Comparison of ENCODE assay signal across 9 cellular contexts in the genomic region with DNA sequence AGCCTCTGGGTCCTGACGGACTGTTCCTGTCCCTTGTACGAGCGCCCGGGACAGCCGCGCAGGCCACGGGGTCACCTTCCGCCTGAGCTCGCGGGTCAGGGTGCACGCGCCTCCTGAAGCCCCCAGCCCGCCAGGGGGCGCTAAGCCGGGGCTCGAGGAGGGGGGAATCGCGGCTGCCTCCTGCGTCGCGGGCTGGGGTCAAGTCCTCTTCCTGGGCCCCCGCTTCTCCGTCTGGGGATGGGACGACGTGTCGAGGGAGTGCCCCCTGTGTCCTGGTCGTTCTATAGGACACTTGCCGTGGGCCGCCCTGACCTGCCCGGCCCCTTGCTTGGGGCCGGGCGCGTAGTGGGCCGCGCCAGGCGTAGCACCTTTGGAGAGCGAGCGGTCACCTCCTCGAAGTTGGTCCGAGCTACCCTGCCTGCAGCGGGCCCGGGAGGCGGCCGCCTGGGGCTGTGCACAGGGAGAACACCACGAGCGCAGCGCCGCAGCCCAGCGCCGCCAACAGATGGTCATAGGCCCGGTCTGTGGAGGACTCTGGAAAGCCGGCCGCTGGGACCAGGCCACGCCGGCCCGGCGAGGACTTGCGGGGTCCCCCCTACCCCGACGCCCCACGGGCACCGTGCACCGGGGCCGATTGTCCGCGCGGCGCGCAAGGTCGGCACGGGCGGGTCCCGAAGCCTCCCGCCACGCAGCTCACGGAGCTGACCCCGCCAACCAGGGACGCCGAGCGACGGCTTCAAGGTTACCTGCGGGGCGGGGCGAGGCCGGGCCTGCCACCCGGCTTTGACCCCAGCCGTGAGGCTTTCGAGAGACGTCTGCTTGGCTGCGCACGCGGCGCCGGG. TPM values are rescaled to one million over a fixed set of nuclear protein-coding genes. Genes with fewer than 3 reads are reported as not detected.
A peak's percentile ranks its signal among the peaks of the same experiment; 100 is the strongest.
DNase-seq lines count a peak whose midpoint lies in the region; ATAC-seq and TF ChIP-seq lines count a peak whose summit lies in the region.
"Had no signal": no experiment of that assay in that cellular context is flagged by ENCODE, and none has a peak within 500 bp of the region (broad histone marks: within the 10 kb centered on the region; RNA-seq: fewer than 3 reads in every experiment).

No MANE protein-coding gene starts in this region.

- no peak for TF ChIP-seq POLR2A in uterus (IDR thresholded peaks at IDR 0.05)

- H3K4me1 ChIP-seq in right atrium auricular region: peaks cover 0 to 56% of the 10 kb centered on the region in 2 donors
- peaks cover 8% of the 10 kb centered on the region for H3K4me1 ChIP-seq in rectal smooth muscle tissue (ENCODE audit: control insufficient read depth, insufficient read depth, low read length)
- peaks cover 0 to 36% of the 10 kb centered on the region in 2 donors for H3K4me1 ChIP-seq in uterus

- TF ChIP-seq CTCF in GM06990 (IDR thresholded peaks at IDR 0.05; ENCODE audit: insufficient read depth, low read length, poor library complexity, severe bottlenecking): peak; percentile 86
- TF ChIP-seq CTCF in right atrium auricular region (IDR thresholded peaks at IDR 0.05): peak; percentile 81 to 92
- peak; percentile 77 to 84 (median 82) for TF ChIP-seq CTCF in uterus (IDR thresholded peaks at IDR 0.05)

- H3K27me3 ChIP-seq in GM06990 (replicated peaks; ENCODE audit: control insufficient read depth, insufficient read depth, low read length): peaks cover 11% of the 10 kb centered on the region
- H3K27me3 ChIP-seq in right atrium auricular region: no peaks in the 10 kb centered on the region
- H3K27me3 ChIP-seq in rectal smooth muscle tissue (ENCODE audit: control insufficient read depth, insufficient read depth, low read length): peaks cover 17% of the 10 kb centered on the region
- no peaks in the 10 kb centered on the region for H3K27me3 ChIP-seq in uterus

- intact Hi-C loops in uterus (cut with DNase I; ENCODE audit: low total_unique reads): loop anchor here (5.0 kb wide), 1 partner anchor 312 kb away; no protein-coding TSS in a partner anchor

- peak overlapping the region; percentile 32 for H3K9ac ChIP-seq in rectal smooth muscle tissue (ENCODE audit: low read length)

- no peak overlapping the region for H3K27ac Mint-ChIP-seq in activated naive CD8-positive, alpha-beta T cell treated with anti-CD3 and anti-CD28 coated beads, Interleukin-2, amount 50 U/mL, for 24 hours

- H3K4me3 ChIP-seq in GM06990 (replicated peaks; ENCODE audit: low read depth, low read length): peak overlapping the region; percentile 48
- H3K4me3 ChIP-seq in right atrium auricular region: peak overlapping the region; percentile 44 to 67
- peak overlapping the region; percentile 56 for H3K4me3 ChIP-seq in rectal smooth muscle tissue (ENCODE audit: low read length)
- peak overlapping the region; percentile 41 to 42 for H3K4me3 ChIP-seq in uterus

- H3K27ac ChIP-seq in right atrium auricular region (peak overlapping the region; percentile 30 to 55), rectal smooth muscle tissue (ENCODE audit: low read depth, low read length) (no peak overlapping the region), uterus (peak overlapping the region; percentile 58 to 69)

- peaks cover 19% of the 10 kb centered on the region for H3K4me1 Mint-ChIP-seq in activated naive CD8-positive, alpha-beta T cell treated with anti-CD3 and anti-CD28 coated beads, Interleukin-2, amount 50 U/mL, for 24 hours

- H3K4me3 Mint-ChIP-seq in activated naive CD8-positive, alpha-beta T cell treated with anti-CD3 and anti-CD28 coated beads, Interleukin-2, amount 50 U/mL, for 24 hours: peak overlapping the region; percentile 70

- DNase-seq in GM06990 (ENCODE audit: extremely low read depth, insufficient read length) (peak; percentile 70), LHCN-M2 (ENCODE audit: low read depth) (peak; percentile 38), SW480 (ENCODE audit: low spot score) (peak; percentile 70), right atrium auricular region (ENCODE audit: low spot score) (peak; percentile 72), uterus (peak; percentile 65 to 72)
- peak; percentile 85 for DNase-seq in activated naive CD8-positive, alpha-beta T cell treated with anti-CD3 and anti-CD28 coated beads, Interleukin-2, amount 50 U/mL, for 24 hours

- H3K9me3 ChIP-seq in right atrium auricular region: no peaks in the 10 kb centered on the region
- no peaks in the 10 kb centered on the region for H3K9me3 ChIP-seq in uterus

- H3K36me3 ChIP-seq in GM06990 (ENCODE audit: control insufficient read depth, insufficient read depth, low read length) (no peaks in the 10 kb centered on the region), right atrium auricular region (no peaks in the 10 kb centered on the region), rectal smooth muscle tissue (ENCODE audit: control insufficient read depth, insufficient read depth, low read length) (no peaks in the 10 kb centered on the region), uterus (no peaks in the 10 kb centered on the region)

- no peaks in the 10 kb centered on the region for H3K9me3 Mint-ChIP-seq in activated naive CD8-positive, alpha-beta T cell treated with anti-CD3 and anti-CD28 coated beads, Interleukin-2, amount 50 U/mL, for 24 hours

- H3K27me3 Mint-ChIP-seq in activated naive CD8-positive, alpha-beta T cell treated with anti-CD3 and anti-CD28 coated beads, Interleukin-2, amount 50 U/mL, for 24 hours: peaks cover 48% of the 10 kb centered on the region

- H3K36me3 Mint-ChIP-seq in activated naive CD8-positive, alpha-beta T cell treated with anti-CD3 and anti-CD28 coated beads, Interleukin-2, amount 50 U/mL, for 24 hours (ENCODE audit: low read depth): no peaks in the 10 kb centered on the region

- ATAC-seq in activated naive CD8-positive, alpha-beta T cell treated with anti-CD3 and anti-CD28 coated beads, Interleukin-2, amount 50 U/mL, for 24 hours: peak; percentile 51
- no peak for ATAC-seq in HG03521 (IDR thresholded peaks at IDR 0.05; ENCODE audit: unreplicated experiment)

RNA-seq across cellular contexts. Expression of gene WNT11, which starts 2.7 kb away (rescaled TPM):
- 0.06 TPM in 1 of 2 replicates, not detected in the other for total RNA-seq in LHCN-M2 (2014; rRNA removed)
- not detected for polyA plus RNA-seq in LHCN-M2 (2012)
- 1 to 10 TPM; 1.6 to 6.8 TPM for total RNA-seq in right atrium auricular region
- total RNA-seq in uterus: 10 to 100 TPM in 2 of 4 donors, 1 to 10 TPM in 2; 5.1 to 16.7 (median 9.5) TPM
- total RNA-seq: pulmonary artery endothelial cell had no signal
